9 cellular contexts compared by ENCODE assay signal in the genomic region with DNA sequence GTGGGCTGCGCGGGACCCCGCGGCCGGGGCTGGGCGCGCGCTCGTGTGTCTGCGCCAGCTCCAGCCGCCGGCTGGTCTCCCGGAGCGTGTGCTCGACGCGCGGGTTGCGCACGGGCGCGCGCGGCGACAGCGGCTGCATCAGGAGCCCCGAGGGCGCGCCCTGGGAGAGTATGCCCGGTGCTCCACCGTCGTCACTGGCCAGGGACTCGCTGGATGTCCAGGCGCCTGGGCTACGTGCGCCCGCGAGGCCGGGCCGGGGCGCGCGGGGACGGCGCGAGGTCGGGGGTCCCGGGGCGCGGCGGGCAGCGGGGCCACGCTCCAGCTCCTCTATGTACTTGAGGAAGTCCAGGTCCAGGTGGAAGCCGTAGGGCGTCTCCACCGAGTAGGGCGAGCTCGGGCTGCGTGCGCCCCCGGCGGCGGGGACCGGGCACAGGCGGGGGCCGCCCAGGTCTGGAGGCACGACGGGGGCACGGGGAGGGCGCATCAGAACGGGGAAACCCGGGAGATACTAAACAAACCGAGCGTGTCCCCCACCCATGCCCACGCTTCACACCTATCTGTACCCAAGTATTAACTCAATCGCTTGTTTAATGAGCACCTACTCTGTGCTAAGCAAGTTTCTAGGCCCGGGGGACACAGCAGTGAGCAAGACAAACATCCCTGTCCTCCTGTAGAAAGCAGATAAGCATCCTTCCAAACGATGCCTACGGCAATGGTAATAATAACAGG. TPM values are rescaled to one million over a fixed set of nuclear protein-coding genes. Genes with fewer than 3 reads are reported as not detected.
A peak's percentile ranks its signal among the peaks of the same experiment; 100 is the strongest.
DNase-seq lines count a peak whose midpoint lies in the region; ATAC-seq, FAIRE-seq and TF ChIP-seq lines count a peak whose summit lies in the region.
"Had no signal": no experiment of that assay in that cellular context is flagged by ENCODE, and none has a peak within 500 bp of the region (broad histone marks: within the 10 kb centered on the region; RNA-seq: fewer than 3 reads in every experiment).

No MANE protein-coding gene starts in this region.

- H2AFZ ChIP-seq in astrocyte (ENCODE audit: low read depth, low read length), result peak overlapping the region; percentile 34

- H4K20me1 ChIP-seq in astrocyte (ENCODE audit: insufficient read depth, low read length), result peaks cover 3% of the 10 kb centered on the region

- TF ChIP-seq CTCF in astrocyte (IDR thresholded peaks at IDR 0.05; ENCODE audit: insufficient read depth, low read depth, low read length) (no peak), brain microvascular endothelial cell (IDR thresholded peaks at IDR 0.05; ENCODE audit: low read depth, low read length, missing control alignments) (no peak)

- H3K4me2 ChIP-seq in astrocyte (ENCODE audit: low read length), result peak overlapping the region; percentile 76

- no peak overlapping the region for H3K9ac ChIP-seq in astrocyte (ENCODE audit: low read length)

- FAIRE-seq in astrocyte (lab: Jason Lieb, UNC), result no peak

- H3K4me3 Mint-ChIP-seq in astrocyte (ENCODE audit: unreplicated experiment), result peak overlapping the region; percentile 8
- peak overlapping the region in 9 of 10 donors; percentile 50 to 77 (median 66) for H3K4me3 Mint-ChIP-seq in naive thymus-derived CD8-positive, alpha-beta T cell

- H3K79me2 ChIP-seq in astrocyte (ENCODE audit: insufficient read depth, low read length), result no peaks in the 10 kb centered on the region

- H3K4me3 ChIP-seq in GM08714 (ENCODE audit: low read length), result peak overlapping the region; percentile 42; the same call in 1 of the 2 replicates
- H3K4me3 ChIP-seq in astrocyte (ENCODE audit: insufficient read depth, low read depth, low read length), result no peak overlapping the region
- no peak overlapping the region for H3K4me3 ChIP-seq in effector memory CD4-positive, alpha-beta T cell (ENCODE audit: insufficient read depth, low read depth, low read length, poor library complexity, severe bottlenecking)
- H3K4me3 ChIP-seq in brain microvascular endothelial cell (ENCODE audit: low read depth, low read length), result no peak overlapping the region

- H3K4me1 ChIP-seq in astrocyte (ENCODE audit: insufficient read depth, low read length), result no peaks in the 10 kb centered on the region
- H3K4me1 ChIP-seq in effector memory CD4-positive, alpha-beta T cell (ENCODE audit: control insufficient read depth, insufficient read depth, low read length, poor library complexity, severe bottlenecking), result no peaks in the 10 kb centered on the region

- H3K27ac ChIP-seq in astrocyte (ENCODE audit: low read depth, low read length) (no peak overlapping the region), brain microvascular endothelial cell (no peak overlapping the region)
- H3K27ac ChIP-seq in effector memory CD4-positive, alpha-beta T cell (ENCODE audit: insufficient read depth, low read length, poor library complexity, severe bottlenecking), result no peak overlapping the region

- ATAC-seq in HG03280 (IDR thresholded peaks at IDR 0.05; ENCODE audit: unreplicated experiment), result peak; percentile 31
- peak; percentile 63 to 76 for ATAC-seq in naive thymus-derived CD8-positive, alpha-beta T cell
- ATAC-seq in HG03442 (IDR thresholded peaks at IDR 0.05; ENCODE audit: unreplicated experiment), result no peak

- peaks cover 37% of the 10 kb centered on the region for H3K27me3 Mint-ChIP-seq in astrocyte (ENCODE audit: low read depth, unreplicated experiment)
- H3K27me3 Mint-ChIP-seq in naive thymus-derived CD8-positive, alpha-beta T cell, result peaks cover 9 to 34% (median 19%) of the 10 kb centered on the region in 5 donors

- no peaks in the 10 kb centered on the region for H3K9me3 ChIP-seq in astrocyte (ENCODE audit: insufficient read depth, low read depth, low read length)
- no peaks in the 10 kb centered on the region for H3K9me3 ChIP-seq in effector memory CD4-positive, alpha-beta T cell (ENCODE audit: control insufficient read depth, low read length)

- H3K27me3 ChIP-seq in astrocyte (ENCODE audit: insufficient read depth, low read length) (peaks cover 28% of the 10 kb centered on the region), brain microvascular endothelial cell (replicated peaks) (peaks cover 8% of the 10 kb centered on the region)
- H3K27me3 ChIP-seq in effector memory CD4-positive, alpha-beta T cell (replicated peaks; ENCODE audit: control insufficient read depth, insufficient read depth, low read length, poor library complexity, severe bottlenecking), result peaks cover 11% of the 10 kb centered on the region

- in situ Hi-C loops in brain microvascular endothelial cell (cut with HindIII; ENCODE audit: low pct_ligation_motif_present, low sequenced_read_pairs), result no loop called here

- POLR2A ChIA-PET in naive thymus-derived CD8-positive, alpha-beta T cell (lab: Charles Lee), result interaction anchor here (0.5 to 1.9 kb wide), 2 partner anchors 14 to 25 kb away, joined by 3 to 11 read pairs; a partner anchor contains a TSS

- H3K36me3 Mint-ChIP-seq in astrocyte (ENCODE audit: low read depth, unreplicated experiment), result peaks cover 1% of the 10 kb centered on the region
- H3K36me3 Mint-ChIP-seq in naive thymus-derived CD8-positive, alpha-beta T cell, result peaks cover 0 to 3% (median 0%) of the 10 kb centered on the region in 3 donors

- no peaks in the 10 kb centered on the region for H3K4me1 Mint-ChIP-seq in astrocyte (ENCODE audit: low read depth, unreplicated experiment)
- H3K4me1 Mint-ChIP-seq in naive thymus-derived CD8-positive, alpha-beta T cell, result peaks cover 3 to 12% (median 5%) of the 10 kb centered on the region in 4 donors

- H3K36me3 ChIP-seq in astrocyte (ENCODE audit: insufficient read depth, low read length) (no peaks in the 10 kb centered on the region), brain microvascular endothelial cell (replicated peaks) (no peaks in the 10 kb centered on the region)
- no peaks in the 10 kb centered on the region for H3K36me3 ChIP-seq in effector memory CD4-positive, alpha-beta T cell (ENCODE audit: control insufficient read depth, insufficient read depth, low read length)

- H3K9me3 Mint-ChIP-seq in astrocyte (ENCODE audit: unreplicated experiment), result no peaks in the 10 kb centered on the region
- H3K9me3 Mint-ChIP-seq in naive thymus-derived CD8-positive, alpha-beta T cell, result no peaks in the 10 kb centered on the region

- no peak for DNase-seq in astrocyte (ENCODE audit: low read depth)
- DNase-seq in naive thymus-derived CD8-positive, alpha-beta T cell, result peak in 2 of 10 donors; percentile 14 to 19
- no peak for DNase-seq in effector memory CD4-positive, alpha-beta T cell
- no peak for DNase-seq in brain microvascular endothelial cell
- DNase-seq in HuH-7.5 (ENCODE audit: low spot score), result no peak

- no peak overlapping the region for H3K27ac Mint-ChIP-seq in astrocyte (ENCODE audit: unreplicated experiment)
- no peak overlapping the region for H3K27ac Mint-ChIP-seq in naive thymus-derived CD8-positive, alpha-beta T cell

RNA-seq across cellular contexts. Expression of a gene that starts 7.6 kb away (rescaled TPM):
- 0.94 and 2.9 TPM in 2 replicates for total RNA-seq in astrocyte
- 1 to 10 TPM; 1.4 to 3.3 TPM for total RNA-seq in naive thymus-derived CD8-positive, alpha-beta T cell
- polyA plus RNA-seq in naive thymus-derived CD8-positive, alpha-beta T cell, result 1 to 10 TPM in 2 of 3 donors, under 1 TPM in 1; 0.82 to 2.3 (median 1.5) TPM

RNA-seq across cellular contexts. Expression of a gene that starts 14.2 kb away (rescaled TPM):
- 1,111 and 1,198 TPM in 2 replicates for total RNA-seq in astrocyte
- 1,000 to 10,000 TPM; 3,024 to 3,108 TPM for total RNA-seq in naive thymus-derived CD8-positive, alpha-beta T cell
- 1,000 to 10,000 TPM; 3,764 to 4,165 (median 4,042) TPM for polyA plus RNA-seq in naive thymus-derived CD8-positive, alpha-beta T cell

RNA-seq across cellular contexts. Expression of a gene that starts 14.3 kb away (rescaled TPM):
- total RNA-seq in astrocyte, result 45.4 and 49.3 TPM in 2 replicates
- total RNA-seq in naive thymus-derived CD8-positive, alpha-beta T cell, result 10 to 100 TPM; 28.5 to 35.3 TPM
- 100 to 1,000 TPM; 117 to 136 (median 135) TPM for polyA plus RNA-seq in naive thymus-derived CD8-positive, alpha-beta T cell

RNA-seq across cellular contexts. Expression of a gene that starts 27.3 kb away (rescaled TPM):
- total RNA-seq in astrocyte, result 35.6 and 42.2 TPM in 2 replicates
- 10 to 100 TPM; 33.9 to 34.4 TPM for total RNA-seq in naive thymus-derived CD8-positive, alpha-beta T cell
- 10 to 100 TPM; 51.9 to 58.0 (median 56.8) TPM for polyA plus RNA-seq in naive thymus-derived CD8-positive, alpha-beta T cell

RNA-seq across cellular contexts. Expression of a gene that starts 28.4 kb away (rescaled TPM):
- 110 and 115 TPM in 2 replicates for total RNA-seq in astrocyte
- total RNA-seq in naive thymus-derived CD8-positive, alpha-beta T cell, result not detected
- polyA plus RNA-seq in naive thymus-derived CD8-positive, alpha-beta T cell, result under 1 TPM in 1 of 3 donors, not detected in 2; 0.23 TPM
- total RNA-seq: SK-MEL-5 had no signal
